ENCODE assay signal across 18 cellular contexts in genomic region chr15:73357999-73358665, GRCh38. TPM values are rescaled to one million over a fixed set of nuclear protein-coding genes. Genes with fewer than 3 reads are reported as not detected.
DNase-seq lines count a peak whose midpoint lies in the region; ATAC-seq and TF ChIP-seq lines count a peak whose summit lies in the region.
"Had no signal": no experiment of that assay in that cellular context is flagged by ENCODE, and none has a peak within 500 bp of the region (broad histone marks: within the 10 kb centered on the region; RNA-seq: fewer than 3 reads in every experiment).

No MANE protein-coding gene starts in this region.

- no TSS peak for BruUV-seq in PC-9 (replicated peaks; lab: Mats Ljungman, UMichigan)

- POLR2A ChIA-PET in PC-9 (lab: Charles Lee; ENCODE audit: unreplicated experiment), result no interaction called here

- no peaks in the 10 kb centered on the region for H3K9me3 ChIP-seq in neuronal stem cell (replicated peaks in 1 of 2; ENCODE audit: control insufficient read depth in 2 of 2, insufficient read depth in 1 of 2, low read depth in 1 of 2, low read length in 2 of 2)
- H3K9me3 ChIP-seq in PC-9 (ENCODE audit: insufficient read depth, low read depth), result no peaks in the 10 kb centered on the region
- H3K9me3 ChIP-seq: heart left ventricle, lower lobe of right lung, SJCRH30 had no signal

- no peaks in the 10 kb centered on the region for H3F3A ChIP-seq in PC-9 (ENCODE audit: insufficient read depth, low read depth)

- H3K27me3 ChIP-seq in neuronal stem cell (ENCODE audit: control insufficient read depth in 3 of 3, insufficient read depth in 3 of 3, low read depth in 1 of 3, low read length in 3 of 3) (no peaks in the 10 kb centered on the region), PC-9 (ENCODE audit: insufficient read depth, low read depth) (peaks cover 87% of the 10 kb centered on the region)

- H3K27ac ChIP-seq in neuronal stem cell (replicated peaks; ENCODE audit: low read length), result no peak overlapping the region
- no peak overlapping the region for H3K27ac ChIP-seq in PC-9
- H3K27ac ChIP-seq: heart left ventricle, KMS-11, lower lobe of right lung, SJCRH30 had no signal

- peaks cover 10 to 17% of the 10 kb centered on the region in 2 donors for H3K4me1 ChIP-seq in neuronal stem cell (ENCODE audit: control insufficient read depth in 2 of 2, insufficient read depth in 1 of 2, low read depth in 1 of 2, low read length in 2 of 2)
- H3K4me1 ChIP-seq in PC-9 (replicated peaks; ENCODE audit: insufficient read depth), result no peaks in the 10 kb centered on the region
- H3K4me1 ChIP-seq: lower lobe of right lung, SJCRH30 had no signal

- CTCF ChIA-PET in PC-9 (lab: Charles Lee), result no interaction called here

- DNase-seq in DMS53 treated with DMSO at 0.1 percent for 48 hours (lab: John Stamatoyannopoulos, UW; ENCODE audit: unreplicated experiment) (peak; percentile 74), NCI-H1417 (lab: John Stamatoyannopoulos, UW) (peak in 2 of 3 experiments; percentile 67 to 90), SHP77 treated with DMSO at 0.1 percent for 48 hours (lab: John Stamatoyannopoulos, UW) (peak; percentile 58), neuronal stem cell (ENCODE audit: low spot score) (no peak), AG08396 (ENCODE audit: low spot score) (no peak), PC-9 (no peak)
- DNase-seq: activated CD4-positive, CD25-positive, alpha-beta regulatory T cell; activated CD8-positive, alpha-beta T cell treated with anti-CD3 and anti-CD28 coated beads, Interleukin-2, amount 10 ng/mL, durations not matched to agents 7 days and 5 days; CD4-positive, alpha-beta memory T cell; heart left ventricle; lower lobe of right lung; NCI-H510A; SJCRH30 had no signal

- no peak overlapping the region for H2BK15ac ChIP-seq in neuronal stem cell (ENCODE audit: low read length)

- no peak overlapping the region for H3K23ac ChIP-seq in neuronal stem cell (ENCODE audit: low read depth, low read length, poor library complexity)

- H3K14ac ChIP-seq in neuronal stem cell (ENCODE audit: low read length), result no peak overlapping the region

- no peak overlapping the region for H2BK120ac ChIP-seq in neuronal stem cell (ENCODE audit: low read depth, low read length)

- H3K79me2 ChIP-seq in PC-9 (ENCODE audit: low read depth), result no peaks in the 10 kb centered on the region

- H2BK12ac ChIP-seq in neuronal stem cell (ENCODE audit: low read length), result no peak overlapping the region

- peak overlapping the region; percentile 22 for H2AK5ac ChIP-seq in neuronal stem cell (ENCODE audit: low read depth, low read length)

- H3K36me3 ChIP-seq in neuronal stem cell (replicated peaks in 1 of 2; ENCODE audit: control insufficient read depth in 2 of 2, insufficient read depth in 2 of 2, low read length in 2 of 2), result no peaks in the 10 kb centered on the region
- no peaks in the 10 kb centered on the region for H3K36me3 ChIP-seq in PC-9 (ENCODE audit: low read depth)
- H3K36me3 ChIP-seq: heart left ventricle, lower lobe of right lung, SJCRH30 had no signal

- H3K4me2 ChIP-seq in neuronal stem cell (ENCODE audit: insufficient read depth, low read length, poor library complexity, severe bottlenecking), result no peak overlapping the region
- no peak overlapping the region for H3K4me2 ChIP-seq in PC-9
- H3K4me2 ChIP-seq: KMS-11 had no signal

- H4K20me1 ChIP-seq in PC-9 (ENCODE audit: insufficient read depth), result no peaks in the 10 kb centered on the region

- no CpG with 5 or more reads among the region's 9 CpGs for WGBS in neuronal stem cell (ENCODE audit: extremely low coverage in 2 of 2, insufficient read length in 2 of 2, insufficient replicate concordance in 1 of 2), 2 donors

- H2AFZ ChIP-seq in neuronal stem cell (ENCODE audit: low read length) (no peak overlapping the region), PC-9 (no peak overlapping the region)

- peaks cover 3% of the 10 kb centered on the region for H3K79me1 ChIP-seq in neuronal stem cell (ENCODE audit: low read depth, low read length)

- H4K91ac ChIP-seq in neuronal stem cell (ENCODE audit: low read depth, low read length, poor library complexity), result no peak overlapping the region

- no peak overlapping the region for H4K8ac ChIP-seq in neuronal stem cell (ENCODE audit: low read depth, low read length)

- ATAC-seq in GM21529 (IDR thresholded peaks at IDR 0.05; ENCODE audit: unreplicated experiment), result no peak
- ATAC-seq: activated CD8-positive, alpha-beta T cell treated with anti-CD3 and anti-CD28 coated beads, Interleukin-2, amount 10 ng/mL, durations not matched to agents 7 days and 5 days; activated naive CD4-positive, alpha-beta T cell treated with anti-CD3 and anti-CD28 coated beads, Interleukin-2, amount 50 U/mL, for 72 hours; heart left ventricle; lower lobe of right lung had no signal

- H3K9me2 ChIP-seq in PC-9 (ENCODE audit: insufficient read depth), result no peaks in the 10 kb centered on the region

- peak overlapping the region; percentile 73 for H3K9ac ChIP-seq in neuronal stem cell (ENCODE audit: low read depth, low read length, poor library complexity)
- H3K9ac ChIP-seq: KMS-11 had no signal

- H3K4ac ChIP-seq in neuronal stem cell (ENCODE audit: low read length), result no peak overlapping the region

- H3K4me3 ChIP-seq in neuronal stem cell (ENCODE audit: low read length in 2 of 2) (no peak overlapping the region), PC-9 (no peak overlapping the region)
- H3K4me3 ChIP-seq: heart left ventricle, lower lobe of right lung, SJCRH30 had no signal

- TF ChIP-seq CTCF in PC-9 (conservative IDR thresholded peaks at IDR 0.05), result no peak

- no peak overlapping the region for H2BK5ac ChIP-seq in neuronal stem cell (ENCODE audit: low read length)

- intact Hi-C loops in PC-9 (cut with micrococcal nuclease; ENCODE audit: unreplicated experiment), result no loop called here

- H3K18ac ChIP-seq in neuronal stem cell (ENCODE audit: low read length), result peak overlapping the region; percentile 49

RNA-seq across cellular contexts. Expression of gene HCN4, which starts 10.6 kb away (rescaled TPM):
- polyA plus RNA-seq in neuronal stem cell (2013, experiment 1 of 2), result 1.5 TPM
- polyA plus RNA-seq in neuronal stem cell (2013, experiment 2 of 2), result 1.6 TPM
- total RNA-seq in PC-9 (2021), result not detected in 2 replicates
- total RNA-seq: activated CD8-positive, alpha-beta T cell treated with anti-CD3 and anti-CD28 coated beads, Interleukin-2, amount 10 ng/mL, durations not matched to agents 7 days and 5 days; CD4-positive, alpha-beta memory T cell; Daoy; OCI-LY7; SJCRH30 had no signal
- polyA plus RNA-seq: CD4-positive, alpha-beta memory T cell had no signal

Comparison
In these comparisons a context has a peak if more than half of its experiments do, and no peak if none do; other contexts are left out.
1. DNase-seq: peak in DMS53 treated with DMSO at 0.1 percent for 48 hours (single experiment), NCI-H1417 (2 of 3) and SHP77 treated with DMSO at 0.1 percent for 48 hours (single experiment); none in neuronal stem cell (single experiment), AG08396 (single experiment) and PC-9 (0 of 2).